Comparison of ENCODE assay signal across 1 cellular context in genomic region chr10:31031666-31032514, GRCh38.
TF ChIP-seq lines count a peak whose summit lies in the region.

A gene with protein sequence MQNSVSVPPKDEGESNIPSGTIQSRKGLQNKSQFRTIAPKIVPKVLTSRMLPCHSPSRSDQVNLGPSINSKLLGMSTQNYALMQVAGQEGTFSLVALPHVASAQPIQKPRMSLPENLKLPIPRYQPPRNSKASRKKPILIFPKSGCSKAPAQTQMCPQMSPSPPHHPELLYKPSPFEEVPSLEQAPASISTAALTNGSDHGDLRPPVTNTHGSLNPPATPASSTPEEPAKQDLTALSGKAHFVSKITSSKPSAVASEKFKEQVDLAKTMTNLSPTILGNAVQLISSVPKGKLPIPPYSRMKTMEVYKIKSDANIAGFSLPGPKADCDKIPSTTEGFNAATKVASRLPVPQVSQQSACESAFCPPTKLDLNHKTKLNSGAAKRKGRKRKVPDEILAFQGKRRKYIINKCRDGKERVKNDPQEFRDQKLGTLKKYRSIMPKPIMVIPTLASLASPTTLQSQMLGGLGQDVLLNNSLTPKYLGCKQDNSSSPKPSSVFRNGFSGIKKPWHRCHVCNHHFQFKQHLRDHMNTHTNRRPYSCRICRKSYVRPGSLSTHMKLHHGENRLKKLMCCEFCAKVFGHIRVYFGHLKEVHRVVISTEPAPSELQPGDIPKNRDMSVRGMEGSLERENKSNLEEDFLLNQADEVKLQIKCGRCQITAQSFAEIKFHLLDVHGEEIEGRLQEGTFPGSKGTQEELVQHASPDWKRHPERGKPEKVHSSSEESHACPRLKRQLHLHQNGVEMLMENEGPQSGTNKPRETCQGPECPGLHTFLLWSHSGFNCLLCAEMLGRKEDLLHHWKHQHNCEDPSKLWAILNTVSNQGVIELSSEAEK (minus strand): TSS chr10:31031865. CDS start chr10:30877034, 154,831 bp downstream.

TF ChIP-seq in HepG2, 621 proteins besides CTCF, POLR2A, EP300 and RAD21 (continued from another document and continues in another):
- TF ChIP-seq PRMT3 (CRISPR knock-in tag; IDR thresholded peaks at IDR 0.05; ENCODE audit: borderline replicate concordance, low read depth) (0 out of 2 replicates have a peak, but pooled peaks have one; percentile 46), ASH2L (IDR thresholded peaks at IDR 0.05; ENCODE audit: insufficient read length, low read depth, low read length) (peak; percentile 40), ARID4A (CRISPR knock-in tag; IDR thresholded peaks at IDR 0.05; ENCODE audit: borderline replicate concordance) (peak; percentile 47; the same call in 1 of the 2 replicates), SPEN (CRISPR knock-in tag; IDR thresholded peaks at IDR 0.05; ENCODE audit: low read depth) (peak; percentile 55), AHDC1 (CRISPR knock-in tag; IDR thresholded peaks at IDR 0.05; ENCODE audit: borderline replicate concordance) (peak; percentile 29; the same call in 1 of the 2 replicates), IRF2 (CRISPR knock-in tag; IDR thresholded peaks at IDR 0.05) (0 out of 2 replicates have a peak, but pooled peaks have one; percentile 46), ZNF274 (CRISPR knock-in tag; IDR thresholded peaks at IDR 0.05) (peak; percentile 68; the same call in 1 of the 2 replicates), NFKB2 (CRISPR knock-in tag; IDR thresholded peaks at IDR 0.05; ENCODE audit: borderline replicate concordance) (peak; percentile 88; the same call in 1 of the 2 replicates), FOXO1 (CRISPR knock-in tag; IDR thresholded peaks at IDR 0.05) (no peak), PHF20 (CRISPR knock-in tag; IDR thresholded peaks at IDR 0.05) (peak; percentile 59; the same call in 1 of the 2 replicates), KLF16 (CRISPR knock-in tag; IDR thresholded peaks at IDR 0.05) (peak in 1 of 2 experiments; percentile 65; a peak in 1 of 4 replicates), SP5 (CRISPR knock-in tag; IDR thresholded peaks at IDR 0.05; ENCODE audit: borderline replicate concordance, low read depth) (0 out of 2 replicates have a peak, but pooled peaks have one; percentile 14), ZNF543 (CRISPR knock-in tag; IDR thresholded peaks at IDR 0.05) (peak; percentile 88), MYNN (CRISPR knock-in tag; IDR thresholded peaks at IDR 0.05; ENCODE audit: low read depth) (0 out of 2 replicates have a peak, but pooled peaks have one; percentile 28), ZNF776 (CRISPR knock-in tag; IDR thresholded peaks at IDR 0.05) (no peak), LCORL (IDR thresholded peaks at IDR 0.05) (no peak), LCORL (CRISPR knock-in tag; IDR thresholded peaks at IDR 0.05) (no peak; the same call in 1 of the 2 replicates), ZNF772 (CRISPR knock-in tag; IDR thresholded peaks at IDR 0.05) (peak; percentile 72; the same call in 1 of the 2 replicates), HMG20B (CRISPR knock-in tag; conservative IDR thresholded peaks at IDR 0.05) (no peak), SRY (CRISPR knock-in tag; IDR thresholded peaks at IDR 0.05) (no peak), RFX3 (CRISPR knock-in tag; IDR thresholded peaks at IDR 0.05) (no peak), FOXP1 (IDR thresholded peaks at IDR 0.05) (no peak), FOXP1 (CRISPR knock-in tag; IDR thresholded peaks at IDR 0.05) (no peak), ZNF180 (CRISPR knock-in tag; IDR thresholded peaks at IDR 0.05; ENCODE audit: borderline replicate concordance, low read depth) (no peak), PHF21A (CRISPR knock-in tag; IDR thresholded peaks at IDR 0.05) (peak; percentile 55; the same call in 1 of the 2 replicates), GTF3A (CRISPR knock-in tag; conservative IDR thresholded peaks at IDR 0.05) (no peak), MIXL1 (CRISPR knock-in tag; IDR thresholded peaks at IDR 0.05) (no peak), ZBTB21 (CRISPR knock-in tag; IDR thresholded peaks at IDR 0.05) (peak; percentile 79), RBM22 (optimal IDR thresholded peaks at IDR 0.05; ENCODE audit: low read length) (no peak), NCOR1 (IDR thresholded peaks at IDR 0.05; ENCODE audit: borderline replicate concordance, low read length) (no peak), ZNF598 (CRISPR knock-in tag; IDR thresholded peaks at IDR 0.05; ENCODE audit: borderline replicate concordance) (no peak), RAD51 (IDR thresholded peaks at IDR 0.05; ENCODE audit: borderline replicate concordance) (no peak), RARG (CRISPR knock-in tag; IDR thresholded peaks at IDR 0.05; ENCODE audit: low read depth) (no peak), CC2D1A (CRISPR knock-in tag; IDR thresholded peaks at IDR 0.05) (no peak), ZNF501 (CRISPR knock-in tag; IDR thresholded peaks at IDR 0.05) (peak; percentile 46; the same call in 1 of the 2 replicates), ELK4 (CRISPR knock-in tag; IDR thresholded peaks at IDR 0.05; ENCODE audit: borderline replicate concordance) (no peak), TP53 (CRISPR knock-in tag; conservative IDR thresholded peaks at IDR 0.05) (no peak), ZNF577 (CRISPR knock-in tag; IDR thresholded peaks at IDR 0.05; ENCODE audit: borderline replicate concordance, low read depth) (no peak), DNMT1 (CRISPR knock-in tag; IDR thresholded peaks at IDR 0.05) (0 out of 2 replicates have a peak, but pooled peaks have one; percentile 14), NCOA1 (CRISPR knock-in tag; IDR thresholded peaks at IDR 0.05) (no peak), ZFP36L2 (CRISPR knock-in tag; IDR thresholded peaks at IDR 0.05) (no peak), ZNF251 (CRISPR knock-in tag; IDR thresholded peaks at IDR 0.05) (no peak), ZSCAN29 (CRISPR knock-in tag; conservative IDR thresholded peaks at IDR 0.05) (0 out of 2 replicates have a peak, but pooled peaks have one; percentile 35), MLLT10 (CRISPR knock-in tag; IDR thresholded peaks at IDR 0.05) (no peak), SP1 (IDR thresholded peaks at IDR 0.05) (no peak), SP1 (CRISPR knock-in tag; IDR thresholded peaks at IDR 0.05) (peak; percentile 64; the same call in 1 of the 2 replicates)
- TF ChIP-seq, protein P1, sequence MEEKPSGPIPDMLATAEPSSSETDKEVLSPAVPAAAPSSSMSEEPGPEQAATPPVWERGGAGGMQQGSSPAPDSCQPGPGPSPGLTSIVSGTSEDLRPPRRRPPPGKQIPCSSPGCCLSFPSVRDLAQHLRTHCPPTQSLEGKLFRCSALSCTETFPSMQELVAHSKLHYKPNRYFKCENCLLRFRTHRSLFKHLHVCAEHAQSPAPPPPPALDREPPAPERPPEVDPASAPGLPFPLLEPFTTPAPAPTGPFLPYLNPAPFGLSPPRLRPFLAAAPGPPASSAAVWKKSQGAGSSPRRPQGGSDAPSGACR (CRISPR knock-in tag; IDR thresholded peaks at IDR 0.05) = no peak
- TF ChIP-seq, protein P2, sequence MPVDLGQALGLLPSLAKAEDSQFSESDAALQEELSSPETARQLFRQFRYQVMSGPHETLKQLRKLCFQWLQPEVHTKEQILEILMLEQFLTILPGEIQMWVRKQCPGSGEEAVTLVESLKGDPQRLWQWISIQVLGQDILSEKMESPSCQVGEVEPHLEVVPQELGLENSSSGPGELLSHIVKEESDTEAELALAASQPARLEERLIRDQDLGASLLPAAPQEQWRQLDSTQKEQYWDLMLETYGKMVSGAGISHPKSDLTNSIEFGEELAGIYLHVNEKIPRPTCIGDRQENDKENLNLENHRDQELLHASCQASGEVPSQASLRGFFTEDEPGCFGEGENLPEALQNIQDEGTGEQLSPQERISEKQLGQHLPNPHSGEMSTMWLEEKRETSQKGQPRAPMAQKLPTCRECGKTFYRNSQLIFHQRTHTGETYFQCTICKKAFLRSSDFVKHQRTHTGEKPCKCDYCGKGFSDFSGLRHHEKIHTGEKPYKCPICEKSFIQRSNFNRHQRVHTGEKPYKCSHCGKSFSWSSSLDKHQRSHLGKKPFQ (CRISPR knock-in tag; IDR thresholded peaks at IDR 0.05; ENCODE audit: insufficient replicate concordance) = no peak
- TF ChIP-seq, protein P3, sequence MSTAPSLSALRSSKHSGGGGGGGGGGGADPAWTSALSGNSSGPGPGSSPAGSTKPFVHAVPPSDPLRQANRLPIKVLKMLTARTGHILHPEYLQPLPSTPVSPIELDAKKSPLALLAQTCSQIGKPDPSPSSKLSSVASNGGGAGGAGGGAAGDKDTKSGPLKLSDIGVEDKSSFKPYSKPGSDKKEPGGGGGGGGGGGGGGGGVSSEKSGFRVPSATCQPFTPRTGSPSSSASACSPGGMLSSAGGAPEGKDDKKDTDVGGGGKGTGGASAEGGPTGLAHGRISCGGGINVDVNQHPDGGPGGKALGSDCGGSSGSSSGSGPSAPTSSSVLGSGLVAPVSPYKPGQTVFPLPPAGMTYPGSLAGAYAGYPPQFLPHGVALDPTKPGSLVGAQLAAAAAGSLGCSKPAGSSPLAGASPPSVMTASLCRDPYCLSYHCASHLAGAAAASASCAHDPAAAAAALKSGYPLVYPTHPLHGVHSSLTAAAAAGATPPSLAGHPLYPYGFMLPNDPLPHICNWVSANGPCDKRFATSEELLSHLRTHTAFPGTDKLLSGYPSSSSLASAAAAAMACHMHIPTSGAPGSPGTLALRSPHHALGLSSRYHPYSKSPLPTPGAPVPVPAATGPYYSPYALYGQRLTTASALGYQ (CRISPR knock-in tag; IDR thresholded peaks at IDR 0.05) = no peak
